In the genomic region with DNA sequence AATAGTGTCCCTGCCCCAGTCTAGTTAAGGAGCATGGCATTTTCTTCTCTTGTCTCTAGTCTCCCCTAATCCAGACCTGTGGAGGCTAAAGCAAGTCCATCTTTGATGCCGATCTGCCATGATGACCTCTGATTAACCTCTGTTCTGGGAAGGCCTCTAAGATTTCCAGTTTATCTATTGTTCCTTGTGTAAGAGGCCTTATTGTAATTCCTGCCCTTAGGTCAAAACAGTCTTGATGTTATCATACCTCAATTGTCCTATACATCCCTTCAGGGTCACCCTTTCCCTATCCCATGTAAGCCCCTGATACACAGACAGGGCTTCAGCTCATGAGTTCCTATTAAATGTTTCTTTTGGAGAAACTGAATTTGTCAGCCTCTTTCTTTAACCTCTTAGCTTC, we compare ENCODE assay signal across 10 cellular contexts.
"Had no signal": no experiment of that assay in that cellular context is flagged by ENCODE, and none has a peak within 500 bp of the region (broad histone marks: within the 10 kb centered on the region; RNA-seq: fewer than 3 reads in every experiment).

No MANE protein-coding gene starts in this region.

- ATAC-seq: left colon, pancreas had no signal

- H3K4me3 ChIP-seq: esophagus muscularis mucosa, pancreas, transverse colon had no signal

- H3K27ac ChIP-seq: esophagus muscularis mucosa, pancreas, transverse colon had no signal

- H3K27me3 ChIP-seq: esophagus muscularis mucosa, pancreas, transverse colon had no signal

- H3K36me3 ChIP-seq: esophagus muscularis mucosa, pancreas, transverse colon had no signal

- H3K9me3 ChIP-seq: esophagus muscularis mucosa, pancreas, transverse colon had no signal

- FAIRE-seq: pancreas had no signal

- DNase-seq: activated CD4-positive, alpha-beta T cell treated with anti-CD3 and anti-CD28 coated beads, Interleukin-2, amount 50 U/mL, for 4 hours; activated CD4-positive, CD25-positive, alpha-beta regulatory T cell; activated effector memory CD4-positive, alpha-beta T cell treated with Interleukin-2 at 50 U/mL for 16 hours; activated T-cell treated with anti-CD3 and anti-CD28 coated beads, Interleukin-2, amount 50 U/mL, for 1 hour; endodermal cell; immature natural killer cell; left colon; pancreas; transverse colon had no signal
